Comparison of ENCODE assay signal across 17 cellular contexts in the genomic region with DNA sequence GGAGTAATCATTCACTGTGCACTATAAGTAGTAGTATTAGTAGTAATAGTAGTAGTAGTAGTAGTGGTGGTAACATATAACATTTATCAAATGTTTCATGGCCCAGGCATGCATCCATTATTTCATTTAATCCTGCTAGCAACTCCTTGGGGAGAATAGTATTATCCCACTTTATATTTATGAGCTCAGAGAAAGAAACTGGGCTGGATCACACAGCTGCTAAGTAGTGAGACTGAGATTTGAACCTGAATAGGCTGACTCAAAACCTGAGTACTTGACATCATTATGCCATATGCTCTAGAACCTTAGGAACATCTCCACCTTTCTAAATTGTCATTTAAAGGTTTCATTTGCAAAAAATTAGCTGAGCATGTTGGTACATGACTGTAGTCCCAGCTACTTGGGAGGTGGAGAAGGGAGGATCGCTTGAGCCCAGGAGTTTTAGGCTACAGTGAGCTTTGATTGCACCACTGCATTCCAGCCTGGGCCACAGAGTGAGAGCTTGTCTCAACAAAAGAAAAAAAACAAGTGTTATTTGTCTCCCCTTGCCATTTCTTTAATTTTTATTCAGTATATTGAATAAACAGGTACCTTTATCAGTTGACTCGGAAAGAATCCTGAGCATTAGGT. TPM values are rescaled to one million over a fixed set of nuclear protein-coding genes. Genes with fewer than 3 reads are reported as not detected.
A peak's percentile ranks its signal among the peaks of the same experiment; 100 is the strongest.
DNase-seq lines count a peak whose midpoint lies in the region; FAIRE-seq and TF ChIP-seq lines count a peak whose summit lies in the region.
"Had no signal": no experiment of that assay in that cellular context is flagged by ENCODE, and none has a peak within 500 bp of the region (broad histone marks: within the 10 kb centered on the region; RNA-seq: fewer than 3 reads in every experiment).

No MANE protein-coding gene starts in this region.

- no peaks in the 10 kb centered on the region for H3K36me3 ChIP-seq in astrocyte (ENCODE audit: insufficient read depth, low read length)
- H3K36me3 ChIP-seq in left ventricle myocardium inferior = no peaks in the 10 kb centered on the region
- H3K36me3 ChIP-seq in trophoblast cell (ENCODE audit: control insufficient read depth in 1 of 2, insufficient read depth in 2 of 2, low read length in 2 of 2) = no peaks in the 10 kb centered on the region
- H3K36me3 ChIP-seq: BLaER1 treated with 17β-estradiol and CSF1 and Interleukin-3, amounts not matched to agents 10 nM and 100 nM had no signal

- no peaks in the 10 kb centered on the region for H3K27me3 ChIP-seq in astrocyte (ENCODE audit: insufficient read depth, low read length)
- H3K27me3 ChIP-seq in left ventricle myocardium inferior (ENCODE audit: low read depth) = no peaks in the 10 kb centered on the region
- no peaks in the 10 kb centered on the region for H3K27me3 ChIP-seq in trophoblast cell (ENCODE audit: insufficient read depth, low read length)
- H3K27me3 ChIP-seq: BLaER1 treated with 17β-estradiol and CSF1 and Interleukin-3, amounts not matched to agents 10 nM and 100 nM had no signal

- H2BK120ac ChIP-seq in trophoblast cell (ENCODE audit: insufficient read depth, low read length, poor library complexity) = no peak overlapping the region

- peaks cover 6% of the 10 kb centered on the region for H3K79me1 ChIP-seq in trophoblast cell (ENCODE audit: low read length)

- peaks cover 2% of the 10 kb centered on the region for H3K36me3 Mint-ChIP-seq in astrocyte (ENCODE audit: low read depth, unreplicated experiment)
- H3K36me3 Mint-ChIP-seq: stimulated activated effector memory CD8-positive, alpha-beta T cell treated with anti-CD3 and anti-CD28 coated beads, Interleukin-12 subunit alpha, Interleukin-12 subunit beta, amount 100 ng/mL, for 72 hours; T-cell had no signal

- no peak overlapping the region for H3K14ac ChIP-seq in trophoblast cell (ENCODE audit: low read length)

- H3K4me3 ChIP-seq in astrocyte (ENCODE audit: insufficient read depth, low read depth, low read length) (no peak overlapping the region), left ventricle myocardium inferior (no peak overlapping the region), trophoblast cell (ENCODE audit: low read depth, low read length) (no peak overlapping the region)
- H3K4me3 ChIP-seq: BLaER1 treated with 17β-estradiol and CSF1 and Interleukin-3, amounts not matched to agents 10 nM and 100 nM had no signal

- H4K12ac ChIP-seq in trophoblast cell (ENCODE audit: low read depth, low read length) = no peak overlapping the region

- no peaks in the 10 kb centered on the region for H4K20me1 ChIP-seq in astrocyte (ENCODE audit: insufficient read depth, low read length)
- H4K20me1 ChIP-seq: BLaER1 treated with 17β-estradiol and CSF1 and Interleukin-3, amounts not matched to agents 10 nM and 100 nM had no signal

- peak; percentile 6 for FAIRE-seq in H54 (lab: Jason Lieb, UNC)
- no peak for FAIRE-seq in astrocyte (lab: Jason Lieb, UNC)

- H2AK5ac ChIP-seq in trophoblast cell (ENCODE audit: low read length) = no peak overlapping the region

- H3K9me3 ChIP-seq in astrocyte (ENCODE audit: insufficient read depth, low read depth, low read length) (peaks cover 8% of the 10 kb centered on the region), left ventricle myocardium inferior (replicated peaks) (peaks cover 17% of the 10 kb centered on the region), trophoblast cell (ENCODE audit: insufficient read depth, low read depth, low read length) (no peaks in the 10 kb centered on the region)

- intact Hi-C loops in left ventricle myocardium inferior (cut with micrococcal nuclease) = no loop called here

- no peak overlapping the region for H4K8ac ChIP-seq in trophoblast cell (ENCODE audit: low read depth, low read length)

- no peak overlapping the region for H3K18ac ChIP-seq in trophoblast cell (ENCODE audit: low read length)

- no peak overlapping the region for H3K4me3 Mint-ChIP-seq in astrocyte (ENCODE audit: unreplicated experiment)
- H3K4me3 Mint-ChIP-seq: stimulated activated effector memory CD8-positive, alpha-beta T cell treated with anti-CD3 and anti-CD28 coated beads, Interleukin-12 subunit alpha, Interleukin-12 subunit beta, amount 100 ng/mL, for 72 hours; T-cell had no signal

- H2BK12ac ChIP-seq in trophoblast cell (ENCODE audit: low read length) = no peak overlapping the region

- peak overlapping the region; percentile 66 for H3K9ac ChIP-seq in astrocyte (ENCODE audit: low read length)
- H3K9ac ChIP-seq in trophoblast cell (ENCODE audit: low read length) = no peak overlapping the region
- H3K9ac ChIP-seq: BLaER1 treated with 17β-estradiol and CSF1 and Interleukin-3, amounts not matched to agents 10 nM and 100 nM had no signal

- H3K4me2 ChIP-seq in astrocyte (ENCODE audit: low read length) = peak overlapping the region; percentile 49
- H3K4me2 ChIP-seq in trophoblast cell (ENCODE audit: low read length) = no peak overlapping the region

- H2BK5ac ChIP-seq in trophoblast cell (ENCODE audit: low read depth, low read length, poor library complexity) = no peak overlapping the region

- TF ChIP-seq CTCF in astrocyte (IDR thresholded peaks at IDR 0.05; ENCODE audit: insufficient read depth, low read depth, low read length) (no peak), left ventricle myocardium inferior (IDR thresholded peaks at IDR 0.05; ENCODE audit: borderline replicate concordance) (no peak)

- DNase-seq in H54 (ENCODE audit: insufficient read length, low spot score) (no peak), astrocyte (ENCODE audit: low read depth) (peak; percentile 78), left ventricle myocardium inferior (no peak), trophoblast cell (peak; percentile 71 to 83), T-helper 9 cell (no peak), T1000 (lab: John Stamatoyannopoulos, UW) (no peak), superior temporal gyrus (ENCODE audit: extremely low spot score) (no peak), anterior cingulate cortex (lab: John Stamatoyannopoulos, UW) (no peak)
- DNase-seq: activated CD4-positive, alpha-beta T cell treated with anti-CD3 and anti-CD28 coated beads, Interleukin-2, amount 50 U/mL, for 1 hour; KG1; NCI-H2081 treated with DMSO at 0.1 percent for 48 hours; nucleus accumbens; stimulated activated CD4-positive, alpha-beta T cell treated with anti-CD3 and anti-CD28 coated beads, Interleukin-1b, Interleukin-23, amount 100 ng/mL, for 48 hours; T-cell had no signal

- TF ChIP-seq POLR2A in H54 (IDR thresholded peaks at IDR 0.05; ENCODE audit: low read depth, low read length) = no peak

- no peak overlapping the region for H2AFZ ChIP-seq in astrocyte (ENCODE audit: low read depth, low read length)
- no peak overlapping the region for H2AFZ ChIP-seq in trophoblast cell (ENCODE audit: insufficient read depth, low read length, poor library complexity)

- no peak overlapping the region for H3K4ac ChIP-seq in trophoblast cell (ENCODE audit: low read depth, low read length)

- H3K9me3 Mint-ChIP-seq in astrocyte (ENCODE audit: unreplicated experiment) = peaks cover 8% of the 10 kb centered on the region
- H3K9me3 Mint-ChIP-seq: activated T-helper 2 cell treated with anti-CD3 and anti-CD28 coated beads, Interferon-gamma antibody, Interleukin-2, Interleukin-4, amounts not matched to agents 10 μg/mL and 5 μg/mL and 100 μg/mL, durations not matched to agents 14 hours and 24 hours and 36 hours had no signal

- no peaks in the 10 kb centered on the region for H3K27me3 Mint-ChIP-seq in astrocyte (ENCODE audit: low read depth, unreplicated experiment)

- no peaks in the 10 kb centered on the region for H3K79me2 ChIP-seq in astrocyte (ENCODE audit: insufficient read depth, low read length)
- H3K79me2 ChIP-seq in trophoblast cell (ENCODE audit: control insufficient read depth, insufficient read depth, low read length, poor library complexity) = no peaks in the 10 kb centered on the region

- H3K4me1 Mint-ChIP-seq in astrocyte (ENCODE audit: low read depth, unreplicated experiment) = peaks cover 33% of the 10 kb centered on the region
- H3K4me1 Mint-ChIP-seq: stimulated activated effector memory CD8-positive, alpha-beta T cell treated with anti-CD3 and anti-CD28 coated beads, Interleukin-12 subunit alpha, Interleukin-12 subunit beta, amount 100 ng/mL, for 72 hours; T-cell had no signal

- H3K4me1 ChIP-seq in astrocyte (ENCODE audit: insufficient read depth, low read length) (peaks cover 62% of the 10 kb centered on the region), left ventricle myocardium inferior (peaks cover 46% of the 10 kb centered on the region), trophoblast cell (ENCODE audit: control insufficient read depth in 1 of 2, insufficient read depth in 2 of 2, low read length in 2 of 2) (peaks cover 7 to 11% of the 10 kb centered on the region in 2 experiments)

- H3K27ac ChIP-seq in astrocyte (ENCODE audit: low read depth, low read length) = peak overlapping the region; percentile 91
- peak overlapping the region; percentile 30 for H3K27ac ChIP-seq in left ventricle myocardium inferior (replicated peaks)
- peak overlapping the region; percentile 69 for H3K27ac ChIP-seq in trophoblast cell (ENCODE audit: low read depth, low read length)
- H3K27ac ChIP-seq: BLaER1 treated with 17β-estradiol and CSF1 and Interleukin-3, amounts not matched to agents 10 nM and 100 nM had no signal

- H4K91ac ChIP-seq in trophoblast cell (ENCODE audit: low read depth, low read length) = no peak overlapping the region

- H3K27ac Mint-ChIP-seq in astrocyte (ENCODE audit: unreplicated experiment) = peak overlapping the region; percentile 67
- H3K27ac Mint-ChIP-seq: activated T-helper 2 cell treated with anti-CD3 and anti-CD28 coated beads, Interferon-gamma antibody, Interleukin-2, Interleukin-4, amounts not matched to agents 10 μg/mL and 5 μg/mL and 100 μg/mL, durations not matched to agents 14 hours and 24 hours and 36 hours; stimulated activated effector memory CD8-positive, alpha-beta T cell treated with anti-CD3 and anti-CD28 coated beads, Interleukin-12 subunit alpha, Interleukin-12 subunit beta, amount 100 ng/mL, for 72 hours; T-cell had no signal

- no CpG with 5 or more reads among the region's 2 CpGs for WGBS in trophoblast cell (ENCODE audit: extremely low coverage, insufficient coverage, insufficient read length)

- H3K23ac ChIP-seq in trophoblast cell (ENCODE audit: low read length) = no peak overlapping the region

RNA-seq across cellular contexts. Expression of a gene that starts 11.4 kb away (rescaled TPM):
- 11.4 and 22.3 TPM in 2 replicates for total RNA-seq in astrocyte
- total RNA-seq in left ventricle myocardium inferior = 35.2 TPM
- 15.5 and 16.5 TPM in 2 replicates for polyA plus RNA-seq in trophoblast cell (2013)

Comparison
In these comparisons a context has a peak if more than half of its experiments do, and no peak if none do; other contexts are left out.
1. DNase-seq: peak in astrocyte (single experiment) and trophoblast cell (2 of 2); none in H54 (single experiment), left ventricle myocardium inferior (single experiment), T-helper 9 cell (single experiment), T1000 (single experiment), superior temporal gyrus (single experiment) and anterior cingulate cortex (0 of 58).
2. H3K27ac ChIP-seq: peak in every context shown above with its lines; median percentile 91 in astrocyte; 69 in trophoblast cell; 30 in left ventricle myocardium inferior.